8 cellular contexts compared by ENCODE assay signal in genomic region chr13:94433055-94433947, GRCh38. TPM values are rescaled to one million over a fixed set of nuclear protein-coding genes. Genes with fewer than 3 reads are reported as not detected.
DNase-seq lines count a peak whose midpoint lies in the region; ATAC-seq, FAIRE-seq and TF ChIP-seq lines count a peak whose summit lies in the region.
"Had no signal": no experiment of that assay in that cellular context is flagged by ENCODE, and none has a peak within 500 bp of the region (broad histone marks: within the 10 kb centered on the region; RNA-seq: fewer than 3 reads in every experiment).

No MANE protein-coding gene starts in this region.

- H3K27ac ChIP-seq in OCI-LY3 (ENCODE audit: low read length) (no peak overlapping the region), HepG2 (ENCODE audit: extremely low read length, insufficient read depth, low read length) (no peak overlapping the region)
- H3K27ac ChIP-seq: skin epidermis had no signal

- TF ChIP-seq POLR2A in HepG2 (IDR thresholded peaks at IDR 0.05; ENCODE audit: insufficient read depth in 1 of 2, low read depth in 2 of 2, low read length in 2 of 2): no peak

- POLR2A ChIA-PET in HepG2 (lab: Yijun Ruan, JAX): interaction anchor here (1.1 kb wide), 1 partner anchor 163 kb away, joined by 3 read pairs; the partner anchor contains the start of gene TGDS

- H3K27me3 ChIP-seq in OCI-LY3 (ENCODE audit: low read depth, low read length) (no peaks in the 10 kb centered on the region), HepG2 (ENCODE audit: control insufficient read depth in 1 of 2, insufficient read depth in 2 of 2, low read length in 2 of 2) (peaks cover 0 to 11% of the 10 kb centered on the region in 2 experiments; a peak in 3 of 5 replicates), BE2C (no peaks in the 10 kb centered on the region)

- in situ Hi-C loops in HepG2 (cut with HindIII; ENCODE audit: extremely low pct_ligation_motif_present, low pct_unique_long_range_greater_than_20kb): no loop called here

- peak overlapping the region; percentile 53 for H3K4me2 ChIP-seq in OCI-LY3 (ENCODE audit: low read length)
- H3K4me2 ChIP-seq in HepG2 (ENCODE audit: low read depth, low read length): peak overlapping the region; percentile 78

- TF ChIP-seq RAD21 in HepG2 (CRISPR knock-in tag; IDR thresholded peaks at IDR 0.05): no peak

- H3K4me3 ChIP-seq in OCI-LY3 (ENCODE audit: low read length) (peak overlapping the region; percentile 11; the same call in 1 of the 2 replicates), HepG2 (replicated peaks in 1 of 3; ENCODE audit: insufficient read depth in 1 of 3, low read depth in 2 of 3, low read length in 3 of 3) (peak overlapping the region; percentile 6 to 48 (median 38)), BE2C (ENCODE audit: low read depth, low read length) (no peak overlapping the region)
- H3K4me3 ChIP-seq: skin epidermis had no signal

- CTCF ChIA-PET in HepG2 (lab: Yijun Ruan, JAX; ENCODE audit: low intra/inter-chr PET ratio, low total read pairs): no interaction called here

- peak overlapping the region; percentile 27 for H2AFZ ChIP-seq in OCI-LY3 (ENCODE audit: low read depth, low read length)
- peak overlapping the region; percentile 34 for H2AFZ ChIP-seq in HepG2 (ENCODE audit: low read length)

- no peak for FAIRE-seq in HepG2 (lab: Jason Lieb, UNC)

- intact Hi-C loops in HepG2 (cut with micrococcal nuclease; ENCODE audit: unreplicated experiment): no loop called here

- no peaks in the 10 kb centered on the region for H3K79me2 ChIP-seq in OCI-LY3 (ENCODE audit: low read length)
- no peaks in the 10 kb centered on the region for H3K79me2 ChIP-seq in HepG2 (ENCODE audit: insufficient read depth, low read length)

- TF ChIP-seq CTCF in OCI-LY3 (IDR thresholded peaks at IDR 0.05; ENCODE audit: low read depth, low read length) (no peak), HepG2 (CRISPR knock-in tag; IDR thresholded peaks at IDR 0.05) (peak; percentile 34), BE2C (IDR thresholded peaks at IDR 0.05; ENCODE audit: low read depth, low read length) (no peak)

- no peaks in the 10 kb centered on the region for H3K36me3 ChIP-seq in OCI-LY3 (replicated peaks; ENCODE audit: low read depth, low read length)
- no peaks in the 10 kb centered on the region for H3K36me3 ChIP-seq in HepG2 (replicated peaks in 1 of 2; ENCODE audit: control insufficient read depth in 1 of 2, insufficient read depth in 2 of 2, low read length in 2 of 2)
- no peaks in the 10 kb centered on the region for H3K36me3 ChIP-seq in BE2C

- TF ChIP-seq EP300 in HepG2 (IDR thresholded peaks at IDR 0.05; ENCODE audit: low read depth in 2 of 2, low read length in 2 of 2): no peak
- TF ChIP-seq EP300 in HepG2 (CRISPR knock-in tag; IDR thresholded peaks at IDR 0.05; ENCODE audit: borderline replicate concordance): no peak

- DNase-seq in HepG2 (ENCODE audit: low spot score): peak; percentile 45
- no peak for DNase-seq in BE2C
- DNase-seq in NCI-H1694 treated with DMSO at 0.1 percent for 48 hours (lab: John Stamatoyannopoulos, UW): no peak

- H3K4me1 ChIP-seq in OCI-LY3 (ENCODE audit: low read length) (peaks cover 13% of the 10 kb centered on the region), HepG2 (ENCODE audit: insufficient read depth, low read length) (peaks cover 15% of the 10 kb centered on the region), BE2C (peaks cover 3% of the 10 kb centered on the region; the same call in 1 of the 2 replicates)

- no peak overlapping the region for H3K9ac ChIP-seq in OCI-LY3 (ENCODE audit: low read length)
- H3K9ac ChIP-seq in HepG2 (ENCODE audit: insufficient read depth, low read depth, low read length): no peak overlapping the region; the same call in 1 of the 2 replicates

- BruUV-seq in HepG2 (replicated peaks; lab: Mats Ljungman, UMichigan): no TSS peak

- H4K20me1 ChIP-seq in OCI-LY3 (ENCODE audit: insufficient read depth, low read length) (no peaks in the 10 kb centered on the region), HepG2 (ENCODE audit: insufficient read depth, low read length) (no peaks in the 10 kb centered on the region)

- 8% methylated on average over 17 of the region's 18 CpGs for WGBS in HepG2 (ENCODE audit: low lambda C conversion rate)

- H3K9me3 ChIP-seq in OCI-LY3 (ENCODE audit: insufficient read depth, low read length) (no peaks in the 10 kb centered on the region), HepG2 (ENCODE audit: low read length) (no peaks in the 10 kb centered on the region), BE2C (no peaks in the 10 kb centered on the region)

- ATAC-seq in GM19397 (IDR thresholded peaks at IDR 0.05; ENCODE audit: unreplicated experiment): peak; percentile 75
- ATAC-seq in HG03103 (IDR thresholded peaks at IDR 0.05; ENCODE audit: low read depth, unreplicated experiment): peak; percentile 47
- peak; percentile 95 for ATAC-seq in HepG2
- ATAC-seq in GM21737 (IDR thresholded peaks at IDR 0.05; ENCODE audit: unreplicated experiment): no peak

TF ChIP-seq in HepG2, 621 proteins besides CTCF, POLR2A, EP300 and RAD21 (continues in another document):
- TF ChIP-seq ZNF292 (CRISPR knock-in tag; IDR thresholded peaks at IDR 0.05; ENCODE audit: borderline replicate concordance, low read depth) (peak; percentile 40; the same call in 1 of the 2 replicates), THAP11 (CRISPR knock-in tag; IDR thresholded peaks at IDR 0.05) (0 out of 2 replicates have a peak, but pooled peaks have one; percentile 22), ATF3 (CRISPR knock-in tag; IDR thresholded peaks at IDR 0.05) (peak; percentile 76; the same call in 1 of the 2 replicates), CEBPB (IDR thresholded peaks at IDR 0.05; ENCODE audit: borderline replicate concordance, low read depth, low read length) (peak; percentile 91), ZNF18 (CRISPR knock-in tag; IDR thresholded peaks at IDR 0.05; ENCODE audit: insufficient replicate concordance) (no peak), CCDC6 (CRISPR knock-in tag; IDR thresholded peaks at IDR 0.05) (no peak), GATAD2A (CRISPR knock-in tag; IDR thresholded peaks at IDR 0.05) (peak; percentile 38; the same call in 1 of the 2 replicates), CEBPG (CRISPR knock-in tag; IDR thresholded peaks at IDR 0.05) (peak; percentile 94)

RNA-seq across cellular contexts. Expression of gene DCT, which starts 46.2 kb away (rescaled TPM):
- not detected in 2 replicates for total RNA-seq in HepG2 (2016; rRNA removed; fragmentation: Illumina TruSeq; extraction: Trizol)
- not detected in 2 replicates for total RNA-seq in HepG2 (2016; cell fraction: cytosol; rRNA removed; fragmentation: Illumina TruSeq; extraction: Trizol; ENCODE audit: low read depth)
- not detected in 2 replicates for total RNA-seq in HepG2 (2016; cell fraction: insoluble cytoplasmic fraction; rRNA removed; fragmentation: Illumina TruSeq; extraction: Trizol)
- total RNA-seq in HepG2 (2016; cell fraction: membrane; rRNA removed; fragmentation: Illumina TruSeq; extraction: Trizol): not detected in 2 replicates
- total RNA-seq in HepG2 (2016; cell fraction: nucleus; rRNA removed; fragmentation: Illumina TruSeq; extraction: Trizol): not detected in 2 replicates
- polyA plus RNA-seq in HepG2 (2011; rRNA removed): not detected in 2 replicates
- 0.01 TPM in 1 of 2 replicates, not detected in the other for polyA plus RNA-seq in HepG2 (2011; cell fraction: cytosol; rRNA removed)
- 0.03 TPM in 1 of 2 replicates, not detected in the other for polyA plus RNA-seq in HepG2 (2011; cell fraction: nucleus; rRNA removed)
- polyA plus RNA-seq in HepG2 (2012): not detected in 2 replicates
- polyA plus RNA-seq in HepG2 (2016; cell fraction: cytosol; fragmentation: Illumina TruSeq; extraction: Trizol; ENCODE audit: low read depth): not detected in 2 replicates
- polyA plus RNA-seq in HepG2 (2016; cell fraction: insoluble cytoplasmic fraction; fragmentation: Illumina TruSeq; extraction: Trizol; ENCODE audit: low read depth): not detected in 2 replicates
- polyA plus RNA-seq in HepG2 (2016; cell fraction: membrane; fragmentation: Illumina TruSeq; extraction: Trizol; ENCODE audit: low read depth): not detected in 2 replicates
- polyA plus RNA-seq in HepG2 (2016; cell fraction: nucleus; fragmentation: Illumina TruSeq; extraction: Trizol; ENCODE audit: insufficient read depth, low read depth): not detected in 2 replicates
- not detected in 2 replicates for polyA minus RNA-seq in HepG2 (2011; rRNA and poly(A)+ RNA removed; ENCODE audit: low replicate concordance)
- not detected in 2 replicates for polyA minus RNA-seq in HepG2 (2011; cell fraction: cytosol; rRNA and poly(A)+ RNA removed)
- 0.25 TPM in 1 of 2 replicates, not detected in the other for polyA minus RNA-seq in HepG2 (2011; cell fraction: nucleus; rRNA and poly(A)+ RNA removed)
- polyA plus RNA-seq in BE2C (2012; ENCODE audit: insufficient read depth, insufficient read length, low read depth): 8.6 TPM
